In the genomic region with DNA sequence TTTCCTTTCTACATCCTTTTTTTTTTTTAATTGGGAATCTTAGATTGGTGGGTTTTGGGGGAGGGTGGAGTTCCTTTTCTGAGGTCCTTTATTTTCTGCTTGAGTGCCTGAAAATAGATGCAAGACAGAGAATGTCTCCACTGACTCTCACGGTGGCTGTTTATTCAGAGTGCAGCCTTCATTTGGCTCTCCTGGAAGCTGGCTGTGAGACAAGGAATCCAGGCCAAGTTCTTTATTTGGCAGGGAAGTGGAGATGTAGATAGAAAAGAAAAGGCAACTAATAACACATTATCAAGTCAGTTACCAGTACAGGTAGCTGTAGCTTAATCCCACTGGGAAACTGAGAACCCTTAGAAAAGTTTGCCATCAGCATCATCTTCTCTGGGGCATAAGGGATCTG, we compare ENCODE assay signal across 21 cellular contexts.
DNase-seq lines count a peak whose midpoint lies in the region; ATAC-seq and TF ChIP-seq lines count a peak whose summit lies in the region.
"Had no signal": no experiment of that assay in that cellular context is flagged by ENCODE, and none has a peak within 500 bp of the region (broad histone marks: within the 10 kb centered on the region; RNA-seq: fewer than 3 reads in every experiment).

No MANE protein-coding gene starts in this region.

- H3K9me3 Mint-ChIP-seq in WTC11 = no peaks in the 10 kb centered on the region

- POLR2A ChIA-PET in WTC11 (lab: Charles Lee) = no interaction called here

- peaks cover 46% of the 10 kb centered on the region for H3K36me3 Mint-ChIP-seq in WTC11
- H3K36me3 Mint-ChIP-seq: CD8-positive, alpha-beta T cell had no signal

- no peak overlapping the region for H3K27ac ChIP-seq in right atrium auricular region
- H3K27ac ChIP-seq: RWPE1 had no signal

- ATAC-seq in Right ventricle myocardium inferior = peak; percentile 34
- no peak; the same call in 1 of the 2 replicates for ATAC-seq in WTC11
- ATAC-seq in GM19023 (IDR thresholded peaks at IDR 0.05; ENCODE audit: unreplicated experiment) = no peak
- ATAC-seq: CD8-positive, alpha-beta T cell; SK-N-SH treated with all-trans-retinoic acid at 6 μM for 48 hours had no signal

- no peaks in the 10 kb centered on the region for H3K27me3 Mint-ChIP-seq in WTC11 (ENCODE audit: low read depth)

- DNase-seq in Right ventricle myocardium inferior (ENCODE audit: missing footprints) (no peak), right atrium auricular region (ENCODE audit: low spot score) (no peak), WTC11 (ENCODE audit: low spot score) (no peak), inferior parietal cortex (ENCODE audit: extremely low spot score) (peak; percentile 34), GM19240 (ENCODE audit: insufficient read length, low spot score) (no peak), NCI-H82 (lab: John Stamatoyannopoulos, UW) (no peak), GM10266 (ENCODE audit: extremely low spot score) (no peak)
- DNase-seq: 8988T; Calu3; CD8-positive, alpha-beta T cell; GF-D8; KBM-7; NCI-H1092; NCI-H146; NCI-H2029; NCI-H2171; NCI-H69; NK-92 treated with Interleukin-12 subunit alpha and Interleukin-12 subunit beta, amount 100 ng/mL, for 24 hours had no signal

- H3K4me1 ChIP-seq in right atrium auricular region = no peaks in the 10 kb centered on the region

- no peak overlapping the region for H3K4me3 ChIP-seq in right atrium auricular region

- TF ChIP-seq CTCF in right atrium auricular region (IDR thresholded peaks at IDR 0.05) (no peak), WTC11 (IDR thresholded peaks at IDR 0.05) (no peak), GM10266 (IDR thresholded peaks at IDR 0.05; ENCODE audit: control insufficient read depth, insufficient read depth, low read depth, missing control alignments) (no peak)

- peaks cover 39% of the 10 kb centered on the region for H3K4me1 Mint-ChIP-seq in WTC11

- H3K4me3 Mint-ChIP-seq in WTC11 = no peak overlapping the region
- H3K4me3 Mint-ChIP-seq: CD8-positive, alpha-beta T cell had no signal

- intact Hi-C loops in Right ventricle myocardium inferior (cut with DNase I) = no loop called here

- no peaks in the 10 kb centered on the region for H3K27me3 ChIP-seq in right atrium auricular region

- no peaks in the 10 kb centered on the region for H3K36me3 ChIP-seq in right atrium auricular region

- H3K27ac Mint-ChIP-seq in WTC11 = peak overlapping the region; percentile 78
- H3K27ac Mint-ChIP-seq: CD8-positive, alpha-beta T cell had no signal

- CTCF ChIA-PET in WTC11 (lab: Charles Lee) = interaction anchor here (0.7 kb wide), 1 partner anchor 106 kb away, joined by 3 read pairs; no protein-coding TSS in a partner anchor

- no peaks in the 10 kb centered on the region for H3K9me3 ChIP-seq in right atrium auricular region

TF ChIP-seq in WTC11, 78 proteins besides CTCF, POLR2A, EP300 and RAD21:
- TF ChIP-seq CBFB (CRISPR knock-in tag; IDR thresholded peaks at IDR 0.05; ENCODE audit: low read depth) (no peak), JAZF1 (CRISPR knock-in tag; IDR thresholded peaks at IDR 0.05) (no peak), TEAD4 (CRISPR knock-in tag; IDR thresholded peaks at IDR 0.05) (no peak)
- TF ChIP-seq, protein P1, sequence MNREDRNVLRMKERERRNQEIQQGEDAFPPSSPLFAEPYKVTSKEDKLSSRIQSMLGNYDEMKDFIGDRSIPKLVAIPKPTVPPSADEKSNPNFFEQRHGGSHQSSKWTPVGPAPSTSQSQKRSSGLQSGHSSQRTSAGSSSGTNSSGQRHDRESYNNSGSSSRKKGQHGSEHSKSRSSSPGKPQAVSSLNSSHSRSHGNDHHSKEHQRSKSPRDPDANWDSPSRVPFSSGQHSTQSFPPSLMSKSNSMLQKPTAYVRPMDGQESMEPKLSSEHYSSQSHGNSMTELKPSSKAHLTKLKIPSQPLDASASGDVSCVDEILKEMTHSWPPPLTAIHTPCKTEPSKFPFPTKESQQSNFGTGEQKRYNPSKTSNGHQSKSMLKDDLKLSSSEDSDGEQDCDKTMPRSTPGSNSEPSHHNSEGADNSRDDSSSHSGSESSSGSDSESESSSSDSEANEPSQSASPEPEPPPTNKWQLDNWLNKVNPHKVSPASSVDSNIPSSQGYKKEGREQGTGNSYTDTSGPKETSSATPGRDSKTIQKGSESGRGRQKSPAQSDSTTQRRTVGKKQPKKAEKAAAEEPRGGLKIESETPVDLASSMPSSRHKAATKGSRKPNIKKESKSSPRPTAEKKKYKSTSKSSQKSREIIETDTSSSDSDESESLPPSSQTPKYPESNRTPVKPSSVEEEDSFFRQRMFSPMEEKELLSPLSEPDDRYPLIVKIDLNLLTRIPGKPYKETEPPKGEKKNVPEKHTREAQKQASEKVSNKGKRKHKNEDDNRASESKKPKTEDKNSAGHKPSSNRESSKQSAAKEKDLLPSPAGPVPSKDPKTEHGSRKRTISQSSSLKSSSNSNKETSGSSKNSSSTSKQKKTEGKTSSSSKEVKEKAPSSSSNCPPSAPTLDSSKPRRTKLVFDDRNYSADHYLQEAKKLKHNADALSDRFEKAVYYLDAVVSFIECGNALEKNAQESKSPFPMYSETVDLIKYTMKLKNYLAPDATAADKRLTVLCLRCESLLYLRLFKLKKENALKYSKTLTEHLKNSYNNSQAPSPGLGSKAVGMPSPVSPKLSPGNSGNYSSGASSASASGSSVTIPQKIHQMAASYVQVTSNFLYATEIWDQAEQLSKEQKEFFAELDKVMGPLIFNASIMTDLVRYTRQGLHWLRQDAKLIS (CRISPR knock-in tag; IDR thresholded peaks at IDR 0.05; ENCODE audit: borderline replicate concordance) = no peak
